In the genomic region with DNA sequence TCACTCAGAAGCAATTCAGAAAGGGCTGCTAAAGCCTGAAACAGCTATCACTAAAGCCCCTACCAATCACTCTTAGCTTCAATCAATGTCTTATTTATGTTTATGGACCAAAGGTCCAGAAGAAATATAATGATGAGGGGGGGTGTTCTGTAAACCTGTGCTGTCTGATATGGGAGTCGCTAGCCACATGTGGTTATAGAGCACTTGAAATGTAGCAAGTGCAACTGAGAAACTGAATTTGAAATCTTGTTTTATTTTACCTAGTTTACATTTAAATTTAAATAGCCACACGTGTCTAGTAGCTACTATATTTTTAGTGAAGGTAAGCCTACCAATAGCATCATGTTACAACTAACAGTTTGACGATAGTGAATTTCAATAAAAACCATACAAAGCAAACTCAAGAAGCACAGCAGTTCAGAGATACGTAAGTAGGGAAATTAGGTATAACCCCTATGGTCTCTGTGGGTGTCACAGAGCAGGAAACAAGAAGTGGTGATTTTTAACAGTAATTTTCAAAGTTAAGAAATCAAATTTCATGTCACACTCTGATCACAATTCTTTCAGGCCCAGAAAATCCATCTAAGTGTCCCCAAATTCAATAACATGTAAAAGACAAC, we compare ENCODE assay signal across 12 cellular contexts. TPM values are rescaled to one million over a fixed set of nuclear protein-coding genes. Genes with fewer than 3 reads are reported as not detected.
DNase-seq lines count a peak whose midpoint lies in the region; ATAC-seq and TF ChIP-seq lines count a peak whose summit lies in the region.
"Had no signal": no experiment of that assay in that cellular context is flagged by ENCODE, and none has a peak within 500 bp of the region (broad histone marks: within the 10 kb centered on the region; RNA-seq: fewer than 3 reads in every experiment).

No MANE protein-coding gene starts in this region.

- H3K27ac ChIP-seq in OCI-LY3 (ENCODE audit: low read length) (peak overlapping the region; percentile 21; the same call in 1 of the 2 replicates), testis (no peak overlapping the region)

- peaks cover 4% of the 10 kb centered on the region for H3K27me3 Mint-ChIP-seq in chondrocyte (ENCODE audit: low read depth)

- H3K27me3 ChIP-seq in OCI-LY3 (ENCODE audit: low read depth, low read length) (0 out of 2 replicates have a peak, but pooled peaks cover 10% of the 10 kb centered on the region), testis (no peaks in the 10 kb centered on the region)

- 76 to 90% methylated on average over 4 of the region's 4 CpGs for WGBS in testis, 2 donors

- H3K79me2 ChIP-seq in OCI-LY3 (ENCODE audit: low read length) = no peaks in the 10 kb centered on the region

- H3K4me3 ChIP-seq in OCI-LY3 (ENCODE audit: low read length) (peak overlapping the region; percentile 62), testis (no peak overlapping the region)

- H3K4me3 Mint-ChIP-seq in chondrocyte (ENCODE audit: unreplicated experiment) = no peak overlapping the region
- H3K4me3 Mint-ChIP-seq: brain had no signal

- no peaks in the 10 kb centered on the region for H3K4me1 Mint-ChIP-seq in chondrocyte (ENCODE audit: low read depth)

- intact Hi-C loops in testis (cut with DNase I; ENCODE audit: low total_unique reads) = no loop called here

- ATAC-seq in GM18520 (IDR thresholded peaks at IDR 0.05; ENCODE audit: unreplicated experiment) = peak; percentile 97
- ATAC-seq in GM21360 (IDR thresholded peaks at IDR 0.05; ENCODE audit: unreplicated experiment) = peak; percentile 93
- ATAC-seq in HG02938 (IDR thresholded peaks at IDR 0.05; ENCODE audit: unreplicated experiment) = peak; percentile 79

- TF ChIP-seq POLR2A in testis (IDR thresholded peaks at IDR 0.05) = no peak

- H3K27ac Mint-ChIP-seq in chondrocyte (ENCODE audit: unreplicated experiment) = no peak overlapping the region
- H3K27ac Mint-ChIP-seq: brain had no signal

- H3K4me2 ChIP-seq in OCI-LY3 (ENCODE audit: low read length) = peak overlapping the region; percentile 86

- H3K36me3 ChIP-seq in OCI-LY3 (replicated peaks; ENCODE audit: low read depth, low read length) (no peaks in the 10 kb centered on the region), testis (ENCODE audit: low read depth, missing control alignments) (no peaks in the 10 kb centered on the region)

- no peak for TF ChIP-seq CTCF in OCI-LY3 (IDR thresholded peaks at IDR 0.05; ENCODE audit: low read depth, low read length)
- no peak for TF ChIP-seq CTCF in chondrocyte (IDR thresholded peaks at IDR 0.05)
- no peak for TF ChIP-seq CTCF in testis (IDR thresholded peaks at IDR 0.05)

- peak overlapping the region; percentile 10; the same call in 1 of the 2 replicates for H3K9ac ChIP-seq in OCI-LY3 (ENCODE audit: low read length)

- H2AFZ ChIP-seq in OCI-LY3 (ENCODE audit: low read depth, low read length) = peak overlapping the region; percentile 42; the same call in 1 of the 2 replicates

- no peaks in the 10 kb centered on the region for H3K9me3 Mint-ChIP-seq in chondrocyte (ENCODE audit: low read depth)
- H3K9me3 Mint-ChIP-seq: brain had no signal

- H4K20me1 ChIP-seq in OCI-LY3 (ENCODE audit: insufficient read depth, low read length) = no peaks in the 10 kb centered on the region

- H3K4me1 ChIP-seq in OCI-LY3 (ENCODE audit: low read length) (peaks cover 37% of the 10 kb centered on the region), testis (no peaks in the 10 kb centered on the region)

- DNase-seq in chondrocyte (ENCODE audit: low spot score) = no peak
- no peak for DNase-seq in activated CD4-positive, alpha-beta T cell treated with anti-CD3 and anti-CD28 coated beads for 4 hours
- no peak for DNase-seq in testis
- no peak for DNase-seq in activated effector memory CD4-positive, alpha-beta T cell treated with Interleukin-2 at 50 U/mL for 16 hours
- DNase-seq: Karpas-422, NCI-H2107 had no signal

- no peaks in the 10 kb centered on the region for H3K36me3 Mint-ChIP-seq in chondrocyte (ENCODE audit: low read depth)
- H3K36me3 Mint-ChIP-seq: brain had no signal

- no peaks in the 10 kb centered on the region for H3K9me3 ChIP-seq in OCI-LY3 (ENCODE audit: insufficient read depth, low read length)
- H3K9me3 ChIP-seq in testis = no peaks in the 10 kb centered on the region

RNA-seq across cellular contexts. Expression of gene POU1F1, which starts 3.6 kb away (rescaled TPM):
- total RNA-seq in chondrocyte = not detected in 3 replicates
- not detected for total RNA-seq in testis
- not detected for polyA plus RNA-seq in testis (ENCODE audit: insufficient read depth, low read depth, low replicate concordance)
- total RNA-seq: mononuclear cell had no signal

RNA-seq across cellular contexts. Expression of gene CHMP2B, which starts 45.7 kb away (rescaled TPM):
- total RNA-seq in chondrocyte (36.0 to 41.8 TPM (median 36.2 TPM) in 3 replicates), testis (10 to 100 TPM; 26.5 to 27.7 TPM)
- polyA plus RNA-seq in testis (ENCODE audit: insufficient read depth, low read depth, low replicate concordance) = 26.5 TPM
